19 cellular contexts compared by ENCODE assay signal in the genomic region with DNA sequence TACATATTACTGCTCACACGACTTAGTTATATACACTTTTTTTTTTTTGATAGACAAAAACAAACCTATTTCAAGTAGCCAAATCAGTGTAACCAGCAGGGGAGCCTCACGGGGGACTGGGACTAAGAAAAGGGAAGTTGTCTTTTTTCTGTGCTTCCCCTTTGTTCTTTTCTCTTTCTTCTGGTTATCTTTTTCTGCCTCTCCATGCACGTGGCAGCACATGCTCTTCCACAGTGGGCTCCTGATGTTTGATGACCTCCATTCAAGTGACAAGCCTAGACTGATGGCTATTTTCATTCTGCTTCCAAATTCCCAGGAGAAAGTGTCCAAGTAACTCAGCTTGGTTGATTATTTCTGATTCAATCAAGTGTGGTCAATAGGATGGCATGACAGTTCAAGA.
A peak's percentile ranks its signal among the peaks of the same experiment; 100 is the strongest.
DNase-seq lines count a peak whose midpoint lies in the region; ATAC-seq, FAIRE-seq and TF ChIP-seq lines count a peak whose summit lies in the region.
"Had no signal": no experiment of that assay in that cellular context is flagged by ENCODE, and none has a peak within 500 bp of the region (broad histone marks: within the 10 kb centered on the region; RNA-seq: fewer than 3 reads in every experiment).

No MANE protein-coding gene starts in this region.

- H4K20me1 ChIP-seq in GM12878 (ENCODE audit: control insufficient read depth, insufficient read depth), result no peaks in the 10 kb centered on the region

- H3K4me1 ChIP-seq in GM12878 (ENCODE audit: control insufficient read depth, insufficient read depth, low read length), result peaks cover 9% of the 10 kb centered on the region

- peaks cover 0 to 10% of the 10 kb centered on the region in 2 experiments; a peak in 1 of 4 replicates for H3K27me3 ChIP-seq in GM12878 (replicated peaks in 1 of 2; ENCODE audit: control insufficient read depth in 2 of 2, insufficient read depth in 2 of 2, low read length in 1 of 2)
- H3K27me3 ChIP-seq: ovary, Peyer's patch, sigmoid colon, transverse colon had no signal

- no peak for FAIRE-seq in GM12878 (lab: Jason Lieb, UNC)

- peak in 2 of 3 experiments; percentile 11 to 20; a peak in 2 of 6 replicates for TF ChIP-seq CTCF in GM12878 (IDR thresholded peaks at IDR 0.05 in 2 of 3, conservative IDR thresholded peaks at IDR 0.05 in 1 of 3; ENCODE audit: control insufficient read depth in 2 of 3, extremely low read depth in 1 of 3, insufficient read depth in 1 of 3, low read depth in 3 of 3, low read length in 3 of 3)

- CTCF ChIA-PET in GM12878 (lab: Yijun Ruan, JAX), result interaction anchor here (0.6 to 4.2 kb wide), 7 partner anchors 11 to 575 kb away, joined by 3 to 40 read pairs (median 21); no protein-coding TSS in a partner anchor

- peak overlapping the region; percentile 23 for H2AFZ ChIP-seq in GM12878 (ENCODE audit: control insufficient read depth, low read depth, low read length)

- RAD21 ChIA-PET in GM12878 (lab: Charles Lee; ENCODE audit: unreplicated experiment), result interaction anchor here (1.6 to 2.0 kb wide), 3 partner anchors 392 to 428 kb away, joined by 4 to 14 read pairs (median 7); no protein-coding TSS in a partner anchor

- 2% methylated on average over 3 of the region's 3 CpGs for WGBS in GM12878 (ENCODE audit: insufficient coverage, insufficient replicate concordance, low lambda C conversion rate, missing lambda C conversion rate)

- TF ChIP-seq POLR2A in GM12878 (IDR thresholded peaks at IDR 0.05; ENCODE audit: low read depth, low read length), result no peak

- no peak overlapping the region for H3K4me3 ChIP-seq in GM12878
- H3K4me3 ChIP-seq: ovary, Peyer's patch, sigmoid colon, transverse colon had no signal

- H3K36me3 ChIP-seq in GM12878 (ENCODE audit: control insufficient read depth in 2 of 2, insufficient read depth in 2 of 2, low read length in 1 of 2), result no peaks in the 10 kb centered on the region
- H3K36me3 ChIP-seq: ovary, Peyer's patch, sigmoid colon, transverse colon had no signal

- in situ Hi-C loops in GM12878 (cut with MboI), result loop anchor here (5.0 kb wide), 3 partner anchors 357 to 567 kb away; no protein-coding TSS in a partner anchor

- H3K79me2 ChIP-seq in GM12878 (ENCODE audit: control insufficient read depth, insufficient read depth, low read length), result no peaks in the 10 kb centered on the region

- DNase-seq in CD1c-positive myeloid dendritic cell (ENCODE audit: extremely low spot score), result peak; percentile 16
- peak; percentile 50 for DNase-seq in NOMO-1 treated with dmso at 0.1 percent for 144 hours (lab: John Stamatoyannopoulos, UW; ENCODE audit: unreplicated experiment)
- DNase-seq in GM12878 (ENCODE audit: low read depth, low spot score), result no peak
- no peak for DNase-seq in DMS153 (lab: John Stamatoyannopoulos, UW)
- DNase-seq in SK-N-DZ (ENCODE audit: low spot score), result no peak
- DNase-seq in dermis blood vessel endothelial cell, result no peak
- DNase-seq: ACHN; activated CD8-positive, alpha-beta T cell treated with anti-CD3 and anti-CD28 coated beads for 36 hours; activated T-cell treated with anti-CD3 and anti-CD28 coated beads, Interleukin-2, amount 50 U/mL, for 24 hours; CD8-positive, alpha-beta T cell; DND-41; NCI-H1048; NCI-H69; ovary; Peyer's patch; sigmoid colon; transverse colon had no signal

- POLR2A ChIA-PET in GM12878 (lab: Charles Lee), result no interaction called here

- no TSS peak for BruUV-seq in GM12878 (replicated peaks; lab: Mats Ljungman, UMichigan)

- no peak overlapping the region for H3K9ac ChIP-seq in GM12878 (ENCODE audit: control insufficient read depth, insufficient read depth, low read length)

- H3K4me2 ChIP-seq in GM12878 (ENCODE audit: control insufficient read depth, insufficient read depth), result no peak overlapping the region

- no peak for TF ChIP-seq EP300 in GM12878 (IDR thresholded peaks at IDR 0.05; ENCODE audit: borderline replicate concordance in 1 of 2, control insufficient read depth in 1 of 2, low read depth in 2 of 2, low read length in 2 of 2)

- no peak overlapping the region for H3K27ac ChIP-seq in GM12878 (ENCODE audit: control insufficient read depth, insufficient read depth)
- H3K27ac ChIP-seq: ovary, Peyer's patch, sigmoid colon, transverse colon had no signal

- no peak for TF ChIP-seq RAD21 in GM12878 (IDR thresholded peaks at IDR 0.05; ENCODE audit: insufficient read depth, low read depth, low read length)

- H3K9me3 ChIP-seq in GM12878 (replicated peaks; ENCODE audit: control insufficient read depth, insufficient read depth, low read length), result peaks cover 1% of the 10 kb centered on the region; the same call in 2 of the 3 replicates
- H3K9me3 ChIP-seq: ovary, Peyer's patch, sigmoid colon, transverse colon had no signal

- ATAC-seq in GM18498 (IDR thresholded peaks at IDR 0.05; ENCODE audit: unreplicated experiment), result peak; percentile 29
- ATAC-seq in GM12878, result peak; percentile 40
- ATAC-seq in HG03095 (IDR thresholded peaks at IDR 0.05; ENCODE audit: unreplicated experiment), result no peak
- ATAC-seq: activated CD8-positive, alpha-beta T cell treated with anti-CD3 and anti-CD28 coated beads for 36 hours; CD8-positive, alpha-beta T cell had no signal

- SMC1A ChIA-PET in GM12878 (lab: Charles Lee; ENCODE audit: uncharacterized antibody, unreplicated experiment), result interaction anchor here (1.2 to 1.7 kb wide), 4 partner anchors 269 to 539 kb away, joined by 4 to 5 read pairs (median 4); no protein-coding TSS in a partner anchor

- intact Hi-C loops in GM12878 (cut with micrococcal nuclease; ENCODE audit: unreplicated experiment), result loop anchor here (5.0 kb wide), 1 partner anchor 267 kb away; no protein-coding TSS in a partner anchor

TF ChIP-seq in GM12878, 131 proteins besides CTCF, POLR2A, EP300 and RAD21:
- TF ChIP-seq IRF4 (IDR thresholded peaks at IDR 0.05; ENCODE audit: low read depth, low read length) (no peak), HDGF (IDR thresholded peaks at IDR 0.05) (no peak), SUPT20H (IDR thresholded peaks at IDR 0.05; ENCODE audit: borderline replicate concordance, control insufficient read depth, low read depth, low read length) (no peak), KDM1A (IDR thresholded peaks at IDR 0.05; ENCODE audit: borderline replicate concordance) (no peak), ETV6 (conservative IDR thresholded peaks at IDR 0.05 in 1 of 2, IDR thresholded peaks at IDR 0.05 in 1 of 2; ENCODE audit: borderline replicate concordance in 1 of 2, low read depth in 1 of 2) (no peak), TAF1 (IDR thresholded peaks at IDR 0.05; ENCODE audit: borderline replicate concordance, low read depth, low read length) (no peak), E2F8 (IDR thresholded peaks at IDR 0.05; ENCODE audit: low read depth, partially characterized antibody) (no peak), DPF2 (IDR thresholded peaks at IDR 0.05) (no peak), KAT2A (conservative IDR thresholded peaks at IDR 0.05; ENCODE audit: control insufficient read depth, low read depth, low read length) (no peak), FOXM1 (IDR thresholded peaks at IDR 0.05; ENCODE audit: low read depth, low read length) (no peak), YY1 (IDR thresholded peaks at IDR 0.05; ENCODE audit: low read depth, low read length) (no peak), BHLHE40 (IDR thresholded peaks at IDR 0.05; ENCODE audit: borderline replicate concordance in 1 of 2, low read depth in 2 of 2, low read length in 1 of 2) (no peak; a peak in 1 of 4 replicates), TCF3 (IDR thresholded peaks at IDR 0.05; ENCODE audit: borderline replicate concordance, insufficient read depth, low read depth, low read length) (no peak), BRCA1 (IDR thresholded peaks at IDR 0.05; ENCODE audit: low read depth, low read length) (no peak), BACH1 (IDR thresholded peaks at IDR 0.05; ENCODE audit: borderline replicate concordance) (no peak)
TF ChIP-seq in GM12878: peak in this region for 0.

Comparison
In these comparisons a context has a peak if more than half of its experiments do, and no peak if none do; other contexts are left out.
1. DNase-seq: peak in CD1c-positive myeloid dendritic cell (single experiment) and NOMO-1 treated with dmso at 0.1 percent for 144 hours (single experiment); none in GM12878 (single experiment), DMS153 (single experiment), SK-N-DZ (single experiment) and dermis blood vessel endothelial cell (single experiment).